Comparison of ENCODE assay signal across 1 cellular context in the genomic region with DNA sequence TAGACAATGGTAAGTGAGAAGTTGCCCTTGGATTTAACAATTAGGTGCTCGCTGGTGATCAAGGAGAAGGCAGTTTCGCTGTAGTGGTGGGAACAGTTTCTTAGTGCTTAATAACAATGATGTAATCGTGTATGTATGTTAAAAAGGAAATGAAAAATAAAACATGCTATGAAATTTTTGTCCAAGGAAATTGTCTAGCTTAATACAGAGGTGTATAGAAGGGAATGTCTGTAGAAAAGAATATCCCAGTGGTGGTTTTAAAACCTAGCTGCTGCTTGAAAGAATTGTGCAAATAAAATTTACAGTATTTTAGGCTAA.
TF ChIP-seq lines count a peak whose summit lies in the region.

No MANE protein-coding gene starts in this region.

TF ChIP-seq in K562, 482 proteins besides CTCF, POLR2A, EP300 and RAD21 (continued from another document and continues in another):
- TF ChIP-seq, protein P1, sequence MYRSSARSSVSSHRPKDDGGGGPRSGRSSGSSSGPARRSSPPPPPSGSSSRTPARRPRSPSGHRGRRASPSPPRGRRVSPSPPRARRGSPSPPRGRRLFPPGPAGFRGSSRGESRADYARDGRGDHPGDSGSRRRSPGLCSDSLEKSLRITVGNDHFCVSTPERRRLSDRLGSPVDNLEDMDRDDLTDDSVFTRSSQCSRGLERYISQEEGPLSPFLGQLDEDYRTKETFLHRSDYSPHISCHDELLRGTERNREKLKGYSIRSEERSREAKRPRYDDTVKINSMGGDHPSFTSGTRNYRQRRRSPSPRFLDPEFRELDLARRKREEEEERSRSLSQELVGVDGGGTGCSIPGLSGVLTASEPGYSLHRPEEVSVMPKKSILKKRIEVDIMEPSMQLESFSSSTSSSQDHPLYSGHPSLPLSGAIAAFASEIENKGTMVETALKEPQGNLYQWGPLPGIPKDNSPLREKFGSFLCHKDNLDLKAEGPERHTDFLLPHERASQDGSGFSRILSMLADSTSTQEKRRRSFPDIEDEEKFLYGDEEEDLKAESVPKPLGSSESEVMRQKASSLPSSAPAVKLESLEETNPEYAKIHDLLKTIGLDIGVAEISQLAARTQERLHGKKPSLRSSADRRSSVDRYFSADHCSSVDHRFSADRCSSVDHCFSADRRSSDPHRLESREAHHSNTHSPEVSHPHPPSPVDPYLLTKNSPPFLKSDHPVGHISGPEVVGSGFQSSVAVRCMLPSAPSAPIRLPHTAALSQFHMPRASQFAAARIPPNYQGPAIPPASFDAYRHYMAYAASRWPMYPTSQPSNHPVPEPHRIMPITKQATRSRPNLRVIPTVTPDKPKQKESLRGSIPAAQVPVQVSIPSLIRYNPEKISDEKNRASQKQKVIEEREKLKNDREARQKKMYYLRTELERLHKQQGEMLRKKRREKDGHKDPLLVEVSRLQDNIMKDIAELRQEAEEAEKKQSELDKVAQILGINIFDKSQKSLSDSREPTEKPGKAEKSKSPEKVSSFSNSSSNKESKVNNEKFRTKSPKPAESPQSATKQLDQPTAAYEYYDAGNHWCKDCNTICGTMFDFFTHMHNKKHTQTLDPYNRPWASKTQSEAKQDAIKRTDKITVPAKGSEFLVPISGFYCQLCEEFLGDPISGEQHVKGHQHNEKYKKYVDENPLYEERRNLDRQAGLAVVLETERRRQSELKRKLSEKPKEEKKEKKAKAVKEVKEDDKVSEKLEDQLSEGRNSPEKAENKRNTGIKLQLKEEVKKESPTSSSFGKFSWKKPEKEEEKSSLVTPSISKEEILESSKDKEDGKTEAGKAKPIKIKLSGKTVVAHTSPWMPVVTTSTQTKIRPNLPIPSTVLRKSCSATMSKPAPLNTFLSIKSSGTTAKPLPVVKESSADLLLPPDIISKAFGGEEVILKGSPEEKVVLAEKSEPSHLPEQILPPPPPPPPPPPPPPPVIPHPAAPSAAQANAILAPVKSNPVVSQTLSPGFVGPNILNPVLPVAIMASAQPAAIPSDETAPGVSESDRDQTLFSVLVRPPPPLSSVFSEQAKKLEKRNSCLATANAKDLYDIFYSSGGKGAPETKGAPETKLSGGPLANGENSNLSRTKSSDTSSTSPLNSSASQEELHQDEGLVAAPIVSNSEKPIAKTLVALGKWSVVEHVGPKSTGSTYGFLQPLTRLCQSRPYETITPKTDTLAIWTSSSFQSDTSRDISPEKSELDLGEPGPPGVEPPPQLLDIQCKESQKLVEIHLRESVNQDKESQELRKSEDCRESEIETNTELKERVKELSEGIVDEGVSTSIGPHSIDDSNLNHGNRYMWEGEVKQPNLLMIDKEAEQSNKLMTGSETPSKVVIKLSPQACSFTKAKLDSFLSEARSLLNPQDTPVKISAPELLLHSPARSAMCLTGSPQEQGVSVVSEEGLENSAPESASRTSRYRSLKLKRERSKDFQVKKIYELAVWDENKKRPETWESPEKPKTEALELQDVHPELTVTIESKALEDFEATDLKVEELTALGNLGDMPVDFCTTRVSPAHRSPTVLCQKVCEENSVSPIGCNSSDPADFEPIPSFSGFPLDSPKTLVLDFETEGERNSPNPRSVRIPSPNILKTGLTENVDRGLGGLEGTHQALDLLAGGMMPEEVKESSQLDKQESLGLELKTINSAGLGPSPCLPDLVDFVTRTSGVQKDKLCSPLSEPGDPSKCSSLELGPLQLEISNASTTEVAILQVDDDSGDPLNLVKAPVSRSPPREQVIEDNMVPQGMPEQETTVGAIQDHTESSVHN (IDR thresholded peaks at IDR 0.05; ENCODE audit: borderline replicate concordance in 1 of 2, low read depth in 1 of 2): 0 out of 4 replicates have a peak, but pooled peaks of 1 of the 2 experiments have one; percentile 36
- TF ChIP-seq XRCC3 (IDR thresholded peaks at IDR 0.05): no peak
- no peak for TF ChIP-seq ZNF77 (CRISPR knock-in tag; IDR thresholded peaks at IDR 0.05)
- TF ChIP-seq, protein P2, sequence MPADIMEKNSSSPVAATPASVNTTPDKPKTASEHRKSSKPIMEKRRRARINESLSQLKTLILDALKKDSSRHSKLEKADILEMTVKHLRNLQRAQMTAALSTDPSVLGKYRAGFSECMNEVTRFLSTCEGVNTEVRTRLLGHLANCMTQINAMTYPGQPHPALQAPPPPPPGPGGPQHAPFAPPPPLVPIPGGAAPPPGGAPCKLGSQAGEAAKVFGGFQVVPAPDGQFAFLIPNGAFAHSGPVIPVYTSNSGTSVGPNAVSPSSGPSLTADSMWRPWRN (IDR thresholded peaks at IDR 0.05; ENCODE audit: low read depth): no peak
- TF ChIP-seq CREB1 (IDR thresholded peaks at IDR 0.05): no peak
- no peak for TF ChIP-seq CREB1 (CRISPR knock-in tag; IDR thresholded peaks at IDR 0.05)
- TF ChIP-seq NUFIP1 (IDR thresholded peaks at IDR 0.05; ENCODE audit: partially characterized antibody): no peak
- TF ChIP-seq, protein P3, sequence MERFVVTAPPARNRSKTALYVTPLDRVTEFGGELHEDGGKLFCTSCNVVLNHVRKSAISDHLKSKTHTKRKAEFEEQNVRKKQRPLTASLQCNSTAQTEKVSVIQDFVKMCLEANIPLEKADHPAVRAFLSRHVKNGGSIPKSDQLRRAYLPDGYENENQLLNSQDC (CRISPR knock-in tag; IDR thresholded peaks at IDR 0.05): no peak
- no peak for TF ChIP-seq GTF2A2 (tag; IDR thresholded peaks at IDR 0.05)
- no peak for TF ChIP-seq ATF1 (CRISPR knock-in tag; IDR thresholded peaks at IDR 0.05)
- TF ChIP-seq ATF1 (tag; IDR thresholded peaks at IDR 0.05): 0 out of 2 replicates have a peak, but pooled peaks have one; percentile 6
- TF ChIP-seq XRCC4 (IDR thresholded peaks at IDR 0.05; ENCODE audit: extremely low read depth, insufficient read depth, insufficient read length): no peak
- no peak for TF ChIP-seq SREBF1 (IDR thresholded peaks at IDR 0.05; ENCODE audit: borderline replicate concordance, low read depth, low read length)
- TF ChIP-seq RBFOX2 (IDR thresholded peaks at IDR 0.05; ENCODE audit: low read depth, low read length): no peak
- TF ChIP-seq SMARCE1 (IDR thresholded peaks at IDR 0.05): no peak
- TF ChIP-seq ZNF174 (CRISPR knock-in tag; IDR thresholded peaks at IDR 0.05): 0 out of 2 replicates have a peak, but pooled peaks have one; percentile 23
- TF ChIP-seq ZNF184 (CRISPR knock-in tag; IDR thresholded peaks at IDR 0.05): no peak
- TF ChIP-seq, protein P4, sequence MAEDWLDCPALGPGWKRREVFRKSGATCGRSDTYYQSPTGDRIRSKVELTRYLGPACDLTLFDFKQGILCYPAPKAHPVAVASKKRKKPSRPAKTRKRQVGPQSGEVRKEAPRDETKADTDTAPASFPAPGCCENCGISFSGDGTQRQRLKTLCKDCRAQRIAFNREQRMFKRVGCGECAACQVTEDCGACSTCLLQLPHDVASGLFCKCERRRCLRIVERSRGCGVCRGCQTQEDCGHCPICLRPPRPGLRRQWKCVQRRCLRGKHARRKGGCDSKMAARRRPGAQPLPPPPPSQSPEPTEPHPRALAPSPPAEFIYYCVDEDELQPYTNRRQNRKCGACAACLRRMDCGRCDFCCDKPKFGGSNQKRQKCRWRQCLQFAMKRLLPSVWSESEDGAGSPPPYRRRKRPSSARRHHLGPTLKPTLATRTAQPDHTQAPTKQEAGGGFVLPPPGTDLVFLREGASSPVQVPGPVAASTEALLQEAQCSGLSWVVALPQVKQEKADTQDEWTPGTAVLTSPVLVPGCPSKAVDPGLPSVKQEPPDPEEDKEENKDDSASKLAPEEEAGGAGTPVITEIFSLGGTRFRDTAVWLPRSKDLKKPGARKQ (CRISPR knock-in tag; IDR thresholded peaks at IDR 0.05): no peak
- TF ChIP-seq MCM5 (IDR thresholded peaks at IDR 0.05; ENCODE audit: low read depth): no peak
- no peak for TF ChIP-seq KDM5B (IDR thresholded peaks at IDR 0.05; ENCODE audit: insufficient replicate concordance, low read depth, low read length)
- TF ChIP-seq, protein P5, sequence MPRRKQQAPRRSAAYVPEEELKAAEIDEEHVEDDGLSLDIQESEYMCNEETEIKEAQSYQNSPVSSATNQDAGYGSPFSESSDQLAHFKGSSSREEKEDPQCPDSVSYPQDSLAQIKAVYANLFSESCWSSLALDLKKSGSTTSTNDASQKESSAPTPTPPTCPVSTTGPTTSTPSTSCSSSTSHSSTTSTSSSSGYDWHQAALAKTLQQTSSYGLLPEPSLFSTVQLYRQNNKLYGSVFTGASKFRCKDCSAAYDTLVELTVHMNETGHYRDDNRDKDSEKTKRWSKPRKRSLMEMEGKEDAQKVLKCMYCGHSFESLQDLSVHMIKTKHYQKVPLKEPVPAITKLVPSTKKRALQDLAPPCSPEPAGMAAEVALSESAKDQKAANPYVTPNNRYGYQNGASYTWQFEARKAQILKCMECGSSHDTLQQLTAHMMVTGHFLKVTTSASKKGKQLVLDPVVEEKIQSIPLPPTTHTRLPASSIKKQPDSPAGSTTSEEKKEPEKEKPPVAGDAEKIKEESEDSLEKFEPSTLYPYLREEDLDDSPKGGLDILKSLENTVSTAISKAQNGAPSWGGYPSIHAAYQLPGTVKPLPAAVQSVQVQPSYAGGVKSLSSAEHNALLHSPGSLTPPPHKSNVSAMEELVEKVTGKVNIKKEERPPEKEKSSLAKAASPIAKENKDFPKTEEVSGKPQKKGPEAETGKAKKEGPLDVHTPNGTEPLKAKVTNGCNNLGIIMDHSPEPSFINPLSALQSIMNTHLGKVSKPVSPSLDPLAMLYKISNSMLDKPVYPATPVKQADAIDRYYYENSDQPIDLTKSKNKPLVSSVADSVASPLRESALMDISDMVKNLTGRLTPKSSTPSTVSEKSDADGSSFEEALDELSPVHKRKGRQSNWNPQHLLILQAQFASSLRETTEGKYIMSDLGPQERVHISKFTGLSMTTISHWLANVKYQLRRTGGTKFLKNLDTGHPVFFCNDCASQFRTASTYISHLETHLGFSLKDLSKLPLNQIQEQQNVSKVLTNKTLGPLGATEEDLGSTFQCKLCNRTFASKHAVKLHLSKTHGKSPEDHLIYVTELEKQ (CRISPR knock-in tag; IDR thresholded peaks at IDR 0.05): no peak
- no peak for TF ChIP-seq CEBPG (CRISPR knock-in tag; IDR thresholded peaks at IDR 0.05)
- peak in 1 of 2 experiments; percentile 28; a peak in 1 of 4 replicates for TF ChIP-seq CEBPG (tag; conservative IDR thresholded peaks at IDR 0.05 in 1 of 2, IDR thresholded peaks at IDR 0.05 in 1 of 2)
- 0 out of 2 replicates have a peak, but pooled peaks have one; percentile 2 for TF ChIP-seq SMARCC2 (IDR thresholded peaks at IDR 0.05; ENCODE audit: low read depth)
- TF ChIP-seq ZNF431 (CRISPR knock-in tag; IDR thresholded peaks at IDR 0.05): no peak
- no peak for TF ChIP-seq NFE2L1 (tag; IDR thresholded peaks at IDR 0.05; ENCODE audit: borderline replicate concordance, low read depth)
- TF ChIP-seq ZNF175 (CRISPR knock-in tag; IDR thresholded peaks at IDR 0.05; ENCODE audit: low read depth): no peak
- TF ChIP-seq PCBP1 (IDR thresholded peaks at IDR 0.05; ENCODE audit: low read depth, low read length, poor library complexity, severe bottlenecking): no peak
- peak; percentile 8 for TF ChIP-seq NEUROD1 (IDR thresholded peaks at IDR 0.05; ENCODE audit: borderline replicate concordance, low read depth, low read length, partially characterized antibody)
- TF ChIP-seq BACH1 (tag; IDR thresholded peaks at IDR 0.05): peak; percentile 63; the same call in 1 of the 2 replicates
- no peak for TF ChIP-seq ETS2 (tag; IDR thresholded peaks at IDR 0.05; ENCODE audit: borderline replicate concordance, poor library complexity, severe bottlenecking)
- TF ChIP-seq SRSF7 (optimal IDR thresholded peaks at IDR 0.05; ENCODE audit: low read depth, low read length): no peak
